23 cellular contexts compared by ENCODE assay signal in genomic region chr3:140343709-140344417, GRCh38.
"Had no signal": no experiment of that assay in that cellular context is flagged by ENCODE, and none has a peak within 500 bp of the region (broad histone marks: within the 10 kb centered on the region; RNA-seq: fewer than 3 reads in every experiment).

No MANE protein-coding gene starts in this region.

- H3K4me3 Mint-ChIP-seq: activated CD8-positive, alpha-beta T cell treated with anti-CD3 and anti-CD28 coated beads for 36 hours; activated naive CD8-positive, alpha-beta T cell treated with anti-CD3 and anti-CD28 coated beads, Interleukin-2, amount 10 ng/mL, durations not matched to agents 7 days and 5 days; memory B cell; naive B cell; neural progenitor cell; stimulated activated effector memory CD8-positive, alpha-beta T cell treated with anti-CD3 and anti-CD28 coated beads, Interleukin-12 subunit alpha, Interleukin-12 subunit beta, amount 100 ng/mL, for 72 hours; T-cell had no signal

- H3K4me3 ChIP-seq: heart left ventricle, mucosa of descending colon, neural progenitor cell, pancreas, right lobe of liver, thyroid gland had no signal

- H3K9me3 Mint-ChIP-seq: activated naive CD8-positive, alpha-beta T cell treated with anti-CD3 and anti-CD28 coated beads, Interleukin-2, amount 10 ng/mL, durations not matched to agents 7 days and 5 days; memory B cell; neural progenitor cell had no signal

- H3K4me1 Mint-ChIP-seq: activated naive CD8-positive, alpha-beta T cell treated with anti-CD3 and anti-CD28 coated beads, Interleukin-2, amount 10 ng/mL, durations not matched to agents 7 days and 5 days; memory B cell; naive B cell; neural progenitor cell; stimulated activated effector memory CD8-positive, alpha-beta T cell treated with anti-CD3 and anti-CD28 coated beads, Interleukin-12 subunit alpha, Interleukin-12 subunit beta, amount 100 ng/mL, for 72 hours; T-cell had no signal

- ATAC-seq: activated CD8-positive, alpha-beta T cell treated with anti-CD3 and anti-CD28 coated beads for 36 hours; heart left ventricle; left ventricle myocardium superior; mucosa of descending colon; pancreas; right lobe of liver; stimulated activated effector memory CD8-positive, alpha-beta T cell treated with anti-CD3 and anti-CD28 coated beads, Interleukin-12 subunit alpha, Interleukin-12 subunit beta, amount 100 ng/mL, for 72 hours; T-cell had no signal

- DNase-seq: activated CD4-positive, alpha-beta T cell treated with anti-CD3 and anti-CD28 coated beads for 48 hours; activated CD4-positive, CD25-positive, alpha-beta regulatory T cell; activated CD8-positive, alpha-beta T cell treated with anti-CD3 and anti-CD28 coated beads for 36 hours; activated naive CD4-positive, alpha-beta T cell treated with Interleukin-2 at 50 U/mL for 16 hours; activated naive CD8-positive, alpha-beta T cell treated with anti-CD3 and anti-CD28 coated beads, Interleukin-2, amount 10 ng/mL, durations not matched to agents 7 days and 5 days; activated T-cell treated with anti-CD3 and anti-CD28 coated beads, Interleukin-2, amount 50 U/mL, for 1 hour; amygdala; dermis blood vessel endothelial cell; effector memory CD4-positive, alpha-beta T cell; heart left ventricle; left ventricle myocardium superior; mucosa of descending colon; naive B cell; pancreas; right lobe of liver; small intestine; stimulated activated CD4-positive, alpha-beta T cell treated with anti-CD3 and anti-CD28 coated beads, Interleukin-4, amount 100 ng/mL, for 24 hours; T-cell had no signal

- H3K27ac Mint-ChIP-seq: activated CD8-positive, alpha-beta T cell treated with anti-CD3 and anti-CD28 coated beads for 36 hours; activated naive CD8-positive, alpha-beta T cell treated with anti-CD3 and anti-CD28 coated beads, Interleukin-2, amount 10 ng/mL, durations not matched to agents 7 days and 5 days; activated T-helper 2 cell treated with anti-CD3 and anti-CD28 coated beads, Interferon-gamma antibody, Interleukin-2, Interleukin-4, amounts not matched to agents 10 μg/mL and 5 μg/mL and 100 μg/mL, durations not matched to agents 14 hours and 24 hours and 36 hours; memory B cell; naive B cell; neural progenitor cell; stimulated activated effector memory CD8-positive, alpha-beta T cell treated with anti-CD3 and anti-CD28 coated beads, Interleukin-12 subunit alpha, Interleukin-12 subunit beta, amount 100 ng/mL, for 72 hours; T-cell had no signal

- H3K36me3 Mint-ChIP-seq: activated naive CD8-positive, alpha-beta T cell treated with anti-CD3 and anti-CD28 coated beads, Interleukin-2, amount 10 ng/mL, durations not matched to agents 7 days and 5 days; memory B cell; naive B cell; neural progenitor cell; stimulated activated effector memory CD8-positive, alpha-beta T cell treated with anti-CD3 and anti-CD28 coated beads, Interleukin-12 subunit alpha, Interleukin-12 subunit beta, amount 100 ng/mL, for 72 hours; T-cell had no signal

- H3K27me3 Mint-ChIP-seq: activated CD8-positive, alpha-beta T cell treated with anti-CD3 and anti-CD28 coated beads for 36 hours; activated naive CD8-positive, alpha-beta T cell treated with anti-CD3 and anti-CD28 coated beads, Interleukin-2, amount 10 ng/mL, durations not matched to agents 7 days and 5 days; naive B cell; T-cell had no signal
